In genomic region chr1:204424621-204425020, GRCh38 we compare ENCODE assay signal across 24 cellular contexts.
"Had no signal": no experiment of that assay in that cellular context is flagged by ENCODE, and none has a peak within 500 bp of the region (broad histone marks: within the 10 kb centered on the region; RNA-seq: fewer than 3 reads in every experiment).

No MANE protein-coding gene starts in this region.

- H3K27ac Mint-ChIP-seq: endodermal cell; immature natural killer cell; naive thymus-derived CD4-positive, alpha-beta T cell; nephron progenitor cell had no signal

- H3K4me1 ChIP-seq: colonic mucosa, tibial artery, vagina had no signal

- H3K9me3 ChIP-seq: colonic mucosa, neutrophil, psoas muscle, sigmoid colon, tibial artery, upper lobe of right lung, vagina had no signal

- H3K9me3 Mint-ChIP-seq: endodermal cell, immature natural killer cell, nephron progenitor cell had no signal

- H3K27me3 Mint-ChIP-seq: naive thymus-derived CD4-positive, alpha-beta T cell had no signal

- ATAC-seq: foreskin keratinocyte; left cardiac atrium; left ventricle myocardium superior; naive thymus-derived CD4-positive, alpha-beta T cell; psoas muscle; upper lobe of right lung had no signal

- H3K36me3 ChIP-seq: neutrophil had no signal

- FAIRE-seq: endothelial cell of umbilical vein, kidney had no signal

- H3K4me3 ChIP-seq: colonic mucosa, lung, psoas muscle, sigmoid colon, skin epidermis, tibial artery, upper lobe of right lung, vagina had no signal

- DNase-seq: colonic mucosa; effector CD4-positive, alpha-beta T cell; endodermal cell; erythroblast; foreskin keratinocyte; immature natural killer cell; kidney; left cardiac atrium; left ventricle myocardium superior; mesenchymal stem cell; naive thymus-derived CD4-positive, alpha-beta T cell; nephron progenitor cell; psoas muscle; retina; sigmoid colon; stimulated activated CD4-positive, alpha-beta T cell treated with anti-CD3 and anti-CD28 coated beads, Interleukin-2, amount 100 ng/mL, for 24 hours; stimulated activated naive CD4-positive, alpha-beta T cell treated with Interleukin-2 at 50 U/mL for 16 hours; upper lobe of right lung had no signal

- H3K27ac ChIP-seq: colonic mucosa, foreskin keratinocyte, neutrophil, psoas muscle, sigmoid colon, tibial artery, upper lobe of right lung, vagina had no signal

- H3K4me3 Mint-ChIP-seq: endodermal cell; immature natural killer cell; naive thymus-derived CD4-positive, alpha-beta T cell; nephron progenitor cell had no signal

- H3K27me3 ChIP-seq: colonic mucosa, foreskin keratinocyte, sigmoid colon, tibial artery, upper lobe of right lung, vagina had no signal
